8 cellular contexts compared by ENCODE assay signal in the genomic region with DNA sequence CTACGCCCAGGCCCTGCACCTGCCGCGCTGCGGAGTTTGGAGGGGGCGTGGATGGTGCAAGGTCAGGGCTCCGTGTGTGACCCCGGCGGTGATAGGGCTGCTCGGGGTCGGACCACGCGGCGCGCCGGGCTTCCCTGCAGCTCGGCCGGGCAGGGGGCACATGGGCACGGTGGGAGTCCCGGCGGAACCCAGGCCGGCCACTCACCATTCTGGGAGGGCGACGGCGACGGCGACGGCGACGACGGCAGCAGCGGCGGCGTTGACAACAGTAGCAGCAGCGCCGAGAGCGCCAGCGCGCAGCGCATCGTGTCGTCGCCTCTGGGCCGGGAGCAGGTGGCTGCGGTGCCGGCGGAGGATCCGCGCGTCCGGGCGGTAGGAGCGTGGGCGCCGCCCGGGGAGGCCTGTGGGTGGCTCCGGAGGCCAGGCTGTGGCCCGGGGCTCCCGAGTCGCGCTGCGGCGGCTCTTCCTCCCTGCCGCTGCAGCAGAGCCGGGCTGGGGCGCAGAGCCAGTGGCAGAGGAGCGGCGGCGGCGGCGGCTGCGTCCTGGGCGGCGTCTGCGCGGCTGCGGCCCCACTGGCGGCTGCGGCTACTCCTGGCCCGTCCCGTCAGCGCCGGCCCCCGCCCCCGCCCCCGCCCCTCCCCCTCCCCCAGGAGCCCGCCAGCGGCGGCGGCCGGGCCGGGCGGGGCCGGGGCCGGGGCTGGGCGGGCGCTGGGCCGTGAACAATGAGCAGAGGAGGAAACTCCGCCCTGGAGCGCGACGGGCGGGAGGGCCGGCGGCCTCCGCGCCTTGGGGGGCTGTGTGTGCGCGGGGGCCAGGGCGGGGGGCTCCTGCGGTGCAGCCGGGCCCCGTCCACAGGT. TPM values are rescaled to one million over a fixed set of nuclear protein-coding genes. Genes with fewer than 3 reads are reported as not detected.
DNase-seq lines count a peak whose midpoint lies in the region; TF ChIP-seq lines count a peak whose summit lies in the region.

A gene (minus strand): TSS at position 574 of the 857 bp plus-strand sequence. CDS start 269 bp downstream, at position 305.

- peak; percentile 39 for TF ChIP-seq POLR2A in prostate gland (IDR thresholded peaks at IDR 0.05)

- peak within 1 kb of the TSS; percentile 98 for H2AFZ ChIP-seq in Loucy (ENCODE audit: low read length)

- H3K27ac ChIP-seq in right atrium auricular region = peak within 1 kb of the TSS; percentile 77 to 82
- peak within 1 kb of the TSS; percentile 51 to 55 for H3K27ac ChIP-seq in prostate gland

- H3K36me3 ChIP-seq in Loucy (ENCODE audit: insufficient read depth, low read length) = no peaks in the 10 kb centered on the region
- H3K36me3 ChIP-seq in right atrium auricular region = no peaks in the 10 kb centered on the region
- H3K36me3 ChIP-seq in prostate gland = no peaks in the 10 kb centered on the region

- peaks cover 12% of the 10 kb centered on the region for H3K4me1 ChIP-seq in Loucy (ENCODE audit: insufficient read depth, low read length, poor library complexity, severe bottlenecking)
- peaks cover 0 to 48% of the 10 kb centered on the region in 2 donors for H3K4me1 ChIP-seq in right atrium auricular region
- no peaks in the 10 kb centered on the region for H3K4me1 ChIP-seq in prostate gland (replicated peaks)

- H3K4me2 ChIP-seq in Loucy (ENCODE audit: low read depth, low read length, poor library complexity, severe bottlenecking) = peak within 1 kb of the TSS; percentile 86

- intact Hi-C loops in prostate gland (cut with DNase I) = no loop called here

- H3K9me3 ChIP-seq in Loucy (ENCODE audit: insufficient read depth, low read depth, low read length) = no peaks in the 10 kb centered on the region
- no peaks in the 10 kb centered on the region for H3K9me3 ChIP-seq in right atrium auricular region
- no peaks in the 10 kb centered on the region for H3K9me3 ChIP-seq in prostate gland

- no peaks in the 10 kb centered on the region for H3K79me2 ChIP-seq in Loucy (ENCODE audit: insufficient read depth, low read length)

- H3K9me2 ChIP-seq in Loucy (replicated peaks; ENCODE audit: low read depth, low read length) = no peaks in the 10 kb centered on the region

- DNase-seq in ELR (ENCODE audit: low read depth) (peak; percentile 78), H4 (ENCODE audit: low spot score) (peak; percentile 56), SW480 (ENCODE audit: low spot score) (peak; percentile 74), amygdala (lab: John Stamatoyannopoulos, UW) (peak in 43 of 56 donors; percentile 4 to 72 (median 49)), right atrium auricular region (ENCODE audit: low spot score) (no peak), prostate gland (ENCODE audit: low spot score) (peak; percentile 59), KG1 (lab: John Stamatoyannopoulos, UW) (no peak)

- H3K4me3 ChIP-seq in Loucy (ENCODE audit: low read length, poor library complexity, severe bottlenecking) = peak within 1 kb of the TSS; percentile 80
- H3K4me3 ChIP-seq in right atrium auricular region = peak within 1 kb of the TSS; percentile 64 to 77
- H3K4me3 ChIP-seq in prostate gland = peak within 1 kb of the TSS; percentile 44 to 57

- no peaks in the 10 kb centered on the region for H3F3A ChIP-seq in Loucy (ENCODE audit: low read depth)

- H3K9ac ChIP-seq in Loucy (ENCODE audit: low read depth, low read length, poor library complexity, severe bottlenecking) = peak within 1 kb of the TSS; percentile 73

- no peaks in the 10 kb centered on the region for H4K20me1 ChIP-seq in Loucy (ENCODE audit: insufficient read depth, low read length, poor library complexity, severe bottlenecking)

- under 1% methylated on average over 78 of the region's 112 CpGs for WGBS in prostate gland

- H3K27me3 ChIP-seq in Loucy (ENCODE audit: insufficient read depth, low read length, poor library complexity, severe bottlenecking) = no peaks in the 10 kb centered on the region
- no peaks in the 10 kb centered on the region for H3K27me3 ChIP-seq in right atrium auricular region
- H3K27me3 ChIP-seq in prostate gland (replicated peaks; ENCODE audit: insufficient read depth) = no peaks in the 10 kb centered on the region

- TF ChIP-seq CTCF in Loucy (conservative IDR thresholded peaks at IDR 0.05; ENCODE audit: low read length) = no peak
- peak in 1 of 2 donors; percentile 26 for TF ChIP-seq CTCF in right atrium auricular region (IDR thresholded peaks at IDR 0.05)
- no peak for TF ChIP-seq CTCF in prostate gland (IDR thresholded peaks at IDR 0.05)

RNA-seq across cellular contexts. Expression of the gene that starts here (rescaled TPM):
- total RNA-seq in H4 (2014; rRNA removed; shearing (Covaris generic)) = 3.5 and 4.0 TPM in 2 replicates
- 100 to 1,000 TPM in 1 of 2 donors, 10 to 100 TPM in 1; 47.6 to 144 TPM for total RNA-seq in right atrium auricular region
- 10 to 100 TPM; 17.7 to 19.4 TPM for total RNA-seq in prostate gland

Comparison
In these comparisons a context has a peak if more than half of its experiments do, and no peak if none do; other contexts are left out.
1. DNase-seq: peak in ELR (single experiment), H4 (single experiment), SW480 (single experiment), amygdala (43 of 56) and prostate gland (single experiment); none in right atrium auricular region (single experiment) and KG1 (single experiment).
2. Peak in every context shown above with its lines, with median percentiles within 50 percentile points of each other: H3K4me3 ChIP-seq.